ENCODE assay signal across 9 cellular contexts in the genomic region with DNA sequence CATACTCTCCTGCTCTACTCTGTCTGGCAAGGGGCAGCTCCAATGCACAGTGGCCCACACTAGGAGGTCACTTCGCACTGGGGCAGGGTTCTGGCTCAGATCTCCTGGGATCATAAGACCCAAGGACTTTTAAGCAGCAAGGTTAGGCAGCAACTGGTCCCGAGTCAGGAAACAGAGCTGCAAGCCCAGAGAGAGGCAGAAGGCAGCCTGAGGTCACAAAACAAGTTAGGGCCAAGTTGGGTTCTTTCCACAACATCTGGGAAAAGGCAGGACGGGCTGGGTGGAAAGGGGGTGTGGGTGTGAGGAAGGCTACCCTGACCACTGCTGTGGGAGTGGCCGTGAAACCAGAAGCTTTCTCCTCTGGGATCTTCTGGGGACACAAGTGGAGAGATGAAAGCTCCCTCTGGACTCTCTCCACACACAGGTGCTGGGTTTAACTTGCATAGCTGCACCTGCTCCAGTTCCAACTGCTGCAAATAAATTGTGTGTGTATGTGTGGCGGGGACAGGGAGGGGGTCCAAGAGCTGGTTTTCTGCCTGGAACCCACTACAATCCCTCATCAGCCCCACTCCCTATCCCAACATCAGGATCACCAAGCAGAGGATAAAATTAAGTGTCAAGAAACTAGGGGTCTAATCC. TPM values are rescaled to one million over a fixed set of nuclear protein-coding genes. Genes with fewer than 3 reads are reported as not detected.
DNase-seq lines count a peak whose midpoint lies in the region; FAIRE-seq and TF ChIP-seq lines count a peak whose summit lies in the region.
"Had no signal": no experiment of that assay in that cellular context is flagged by ENCODE, and none has a peak within 500 bp of the region (broad histone marks: within the 10 kb centered on the region; RNA-seq: fewer than 3 reads in every experiment).

No MANE protein-coding gene starts in this region.

- no peak for TF ChIP-seq CTCF in bronchial epithelial cell (IDR thresholded peaks at IDR 0.05; ENCODE audit: insufficient read depth, low read length, severe bottlenecking)

- H3K9me3 ChIP-seq in BLaER1 treated with 17β-estradiol and CSF1 and Interleukin-3, amounts not matched to agents 10 nM and 100 nM (replicated peaks in 1 of 11) = no peaks in the 10 kb centered on the region; a peak in 1 of 22 replicates
- H3K9me3 ChIP-seq in muscle layer of colon (ENCODE audit: low read length) = no peaks in the 10 kb centered on the region

- H4K20me1 ChIP-seq in BLaER1 treated with 17β-estradiol and CSF1 and Interleukin-3, amounts not matched to agents 10 nM and 100 nM = peaks cover 6 to 8% (median 7%) of the 10 kb centered on the region in 11 experiments; a peak in 21 of 22 replicates

- H3K36me3 ChIP-seq in BLaER1 treated with 17β-estradiol and CSF1 and Interleukin-3, amounts not matched to agents 10 nM and 100 nM = peaks cover 0 to 15% (median 10%) of the 10 kb centered on the region in 11 experiments; a peak in 14 of 22 replicates
- H3K36me3 ChIP-seq in bronchial epithelial cell (ENCODE audit: control insufficient read depth, insufficient read depth, low read length) (no peaks in the 10 kb centered on the region), muscle layer of colon (ENCODE audit: insufficient read depth, low read length) (no peaks in the 10 kb centered on the region)

- H3K4me2 ChIP-seq in BLaER1 treated with 17β-estradiol and CSF1 and Interleukin-3, amounts not matched to agents 10 nM and 100 nM = peak overlapping the region; percentile 95 to 100 (median 98)

- H3K4me1 ChIP-seq in BLaER1 treated with 17β-estradiol and CSF1 and Interleukin-3, amounts not matched to agents 10 nM and 100 nM = peaks cover 70 to 88% (median 78%) of the 10 kb centered on the region in 10 experiments
- H3K4me1 ChIP-seq in muscle layer of colon (ENCODE audit: insufficient read depth, low read length) = peaks cover 23% of the 10 kb centered on the region

- H3K9ac ChIP-seq in BLaER1 treated with 17β-estradiol and CSF1 and Interleukin-3, amounts not matched to agents 10 nM and 100 nM = peak overlapping the region; percentile 93 to 100 (median 98)
- H3K9ac ChIP-seq in muscle layer of colon (ENCODE audit: low read length) = peak overlapping the region; percentile 7

- H3K27me3 ChIP-seq in BLaER1 treated with 17β-estradiol and CSF1 and Interleukin-3, amounts not matched to agents 10 nM and 100 nM = no peaks in the 10 kb centered on the region
- no peaks in the 10 kb centered on the region for H3K27me3 ChIP-seq in bronchial epithelial cell (ENCODE audit: control insufficient read depth, insufficient read depth, low read length)
- H3K27me3 ChIP-seq in muscle layer of colon (ENCODE audit: control insufficient read depth in 1 of 2, insufficient read depth in 2 of 2, low read length in 2 of 2) = no peaks in the 10 kb centered on the region

- no peak for FAIRE-seq in bronchial epithelial cell (lab: Jason Lieb, UNC)

- H3K4me3 ChIP-seq in BLaER1 treated with 17β-estradiol and CSF1 and Interleukin-3, amounts not matched to agents 10 nM and 100 nM = peak overlapping the region; percentile 48 to 100 (median 99)
- H3K4me3 ChIP-seq in Jurkat, Clone E6-1 (ENCODE audit: low read length) = peak overlapping the region; percentile 100
- H3K4me3 ChIP-seq in bronchial epithelial cell (ENCODE audit: low read depth, low read length) = no peak overlapping the region
- H3K4me3 ChIP-seq in muscle layer of colon (ENCODE audit: low read depth in 1 of 2, low read length in 2 of 2) = no peak overlapping the region

- H3K27ac ChIP-seq in BLaER1 treated with 17β-estradiol and CSF1 and Interleukin-3, amounts not matched to agents 10 nM and 100 nM = peak overlapping the region; percentile 94 to 100 (median 99)
- H3K27ac ChIP-seq in muscle layer of colon (ENCODE audit: low read depth, low read length) = peak overlapping the region; percentile 38

- peak; percentile 77 for DNase-seq in Jurkat, Clone E6-1 (ENCODE audit: low read depth, low spot score)
- DNase-seq in bronchial epithelial cell (ENCODE audit: low read depth) (peak; percentile 17), middle frontal gyrus (ENCODE audit: extremely low spot score, low spot score) (no peak), amygdala (lab: John Stamatoyannopoulos, UW) (no peak), NCI-H2081 treated with DMSO at 0.1 percent for 48 hours (lab: John Stamatoyannopoulos, UW) (no peak), NCI-H1105 treated with DMSO at 0.1 percent for 48 hours (lab: John Stamatoyannopoulos, UW) (no peak)
- DNase-seq: NCI-H510A had no signal

RNA-seq across cellular contexts. Expression of a gene that starts 8.0 kb away (rescaled TPM):
- 13.8 TPM for polyA plus RNA-seq in Jurkat, Clone E6-1 (2012; ENCODE audit: insufficient read depth, insufficient read length)
- total RNA-seq in bronchial epithelial cell = 0.26 and 0.53 TPM in 2 replicates

RNA-seq across cellular contexts. Expression of a gene that starts 15.4 kb away (rescaled TPM):
- 211 TPM for polyA plus RNA-seq in Jurkat, Clone E6-1 (2012; ENCODE audit: insufficient read depth, insufficient read length)
- total RNA-seq in bronchial epithelial cell = 43.1 and 52.1 TPM in 2 replicates

RNA-seq across cellular contexts. Expression of a gene that starts 55.8 kb away (rescaled TPM):
- not detected for polyA plus RNA-seq in Jurkat, Clone E6-1 (2012; ENCODE audit: insufficient read depth, insufficient read length)
- not detected in 2 replicates for total RNA-seq in bronchial epithelial cell

Comparison
In these comparisons a context has a peak if more than half of its experiments do, and no peak if none do; other contexts are left out.
1. H3K4me3 ChIP-seq: peak in BLaER1 treated with 17β-estradiol and CSF1 and Interleukin-3, amounts not matched to agents 10 nM and 100 nM (10 of 10) and Jurkat, Clone E6-1 (single experiment); none in bronchial epithelial cell (single experiment) and muscle layer of colon (0 of 2).
2. DNase-seq: peak in Jurkat, Clone E6-1 (single experiment) and bronchial epithelial cell (single experiment); none in middle frontal gyrus (single experiment), amygdala (0 of 56), NCI-H2081 treated with DMSO at 0.1 percent for 48 hours (single experiment) and NCI-H1105 treated with DMSO at 0.1 percent for 48 hours (single experiment).